29 cellular contexts compared by ENCODE assay signal in genomic region chr1:41598325-41598724, GRCh38.
"Had no signal": no experiment of that assay in that cellular context is flagged by ENCODE, and none has a peak within 500 bp of the region (broad histone marks: within the 10 kb centered on the region; RNA-seq: fewer than 3 reads in every experiment).

No MANE protein-coding gene starts in this region.

- H3K4me2 ChIP-seq: SK-N-SH had no signal

- ATAC-seq: gastrocnemius medialis; mucosa of descending colon; natural killer cell treated with Interleukin-12 subunit alpha and Interleukin-12 subunit beta and Interleukin-15 and Interleukin-18, amount 100 ng/mL, for 72 hours; right cardiac atrium had no signal

- H3K4me1 Mint-ChIP-seq: brain had no signal

- DNase-seq: activated CD4-positive, alpha-beta T cell treated with anti-CD3 and anti-CD28 coated beads, Interleukin-2, amount 50 U/mL, for 4 hours; activated CD4-positive, CD25-positive, alpha-beta regulatory T cell treated with anti-CD3 and anti-CD28 coated beads, Interleukin-2, amount 50 U/mL, for 72 hours; activated gamma-delta T cell; cerebellar nuclear complex; dorsolateral prefrontal cortex; effector memory CD4-positive, alpha-beta T cell; erythroblast; gastrocnemius medialis; glutamatergic neuron; left ventricle myocardium inferior; mucosa of descending colon; posterior cingulate gyrus; right cardiac atrium; SK-N-SH; stimulated activated CD4-positive, alpha-beta T cell treated with anti-CD3 and anti-CD28 coated beads, Interleukin-15, amount 100 ng/mL, for 24 hours; stimulated activated CD4-positive, alpha-beta T cell treated with anti-CD3 and anti-CD28 coated beads, Interleukin-2, amount 100 ng/mL, for 24 hours; stomach; SW 1271; T-helper 9 cell; tibial artery had no signal

- H3K9ac ChIP-seq: SK-N-SH had no signal

- H3K36me3 Mint-ChIP-seq: brain; natural killer cell treated with Interleukin-12 subunit alpha and Interleukin-12 subunit beta and Interleukin-15 and Interleukin-18, amount 100 ng/mL, for 72 hours had no signal

- H3K27me3 Mint-ChIP-seq: activated naive CD8-positive, alpha-beta T cell; natural killer cell treated with Interleukin-12 subunit alpha and Interleukin-12 subunit beta and Interleukin-15 and Interleukin-18, amount 100 ng/mL, for 72 hours had no signal

- H3K36me3 ChIP-seq: ascending aorta, cardiac muscle cell, gastrocnemius medialis, left ventricle myocardium inferior, stomach, tibial artery had no signal

- H3K27me3 ChIP-seq: ascending aorta, cardiac muscle cell, dorsolateral prefrontal cortex, gastrocnemius medialis, stomach, tibial artery had no signal

- H3K4me3 ChIP-seq: ascending aorta, cardiac muscle cell, coronary artery, dorsolateral prefrontal cortex, gastrocnemius medialis, left ventricle myocardium inferior, lung, mucosa of descending colon, stomach, tibial artery had no signal

- H3K4me1 ChIP-seq: ascending aorta, gastrocnemius medialis, left ventricle myocardium inferior, stomach, tibial artery had no signal

- H3K27ac ChIP-seq: ascending aorta, cardiac muscle cell, coronary artery, dorsolateral prefrontal cortex, gastrocnemius medialis, left ventricle myocardium inferior, stomach, tibial artery, VCaP had no signal

- H3K9me3 ChIP-seq: ascending aorta, gastrocnemius medialis, mucosa of descending colon, SK-N-SH, tibial artery had no signal

- H3K4me3 Mint-ChIP-seq: activated naive CD8-positive, alpha-beta T cell; brain; natural killer cell treated with Interleukin-12 subunit alpha and Interleukin-12 subunit beta and Interleukin-15 and Interleukin-18, amount 100 ng/mL, for 72 hours; T-helper 1 cell treated with Interleukin-12 subunit alpha and Interleukin-12 subunit beta and Interleukin-4 antibody, amounts not matched to agents 30 μg/mL and 1 μg/mL, for 36 hours had no signal

- H3K27ac Mint-ChIP-seq: brain; natural killer cell treated with Interleukin-12 subunit alpha and Interleukin-12 subunit beta and Interleukin-15 and Interleukin-18, amount 100 ng/mL, for 72 hours; T-helper 1 cell treated with Interleukin-12 subunit alpha and Interleukin-12 subunit beta and Interleukin-4 antibody, amounts not matched to agents 30 μg/mL and 1 μg/mL, for 36 hours had no signal
